8 cellular contexts compared by ENCODE assay signal in genomic region chr3:183253364-183253960, GRCh38. TPM values are rescaled to one million over a fixed set of nuclear protein-coding genes. Genes with fewer than 3 reads are reported as not detected.
DNase-seq lines count a peak whose midpoint lies in the region; ATAC-seq and TF ChIP-seq lines count a peak whose summit lies in the region.

No MANE protein-coding gene starts in this region.

- H3K36me3 Mint-ChIP-seq in activated naive CD8-positive, alpha-beta T cell treated with anti-CD3 and anti-CD28 coated beads, Interleukin-2, amount 10 ng/mL, durations not matched to agents 7 days and 5 days = no peaks in the 10 kb centered on the region

- no peak overlapping the region for H3K27ac Mint-ChIP-seq in activated naive CD8-positive, alpha-beta T cell treated with anti-CD3 and anti-CD28 coated beads, Interleukin-2, amount 10 ng/mL, durations not matched to agents 7 days and 5 days

- peaks cover 3% of the 10 kb centered on the region for H3K36me3 ChIP-seq in neutrophil

- TF ChIP-seq CTCF in neutrophil (IDR thresholded peaks at IDR 0.05) = no peak

- H3K27me3 ChIP-seq in neutrophil = no peaks in the 10 kb centered on the region

- H3K4me3 ChIP-seq in neutrophil (ENCODE audit: low read depth in 1 of 2, low read length in 1 of 2) = peak overlapping the region; percentile 74 to 98

- intact Hi-C loops in head of caudate nucleus (cut with DNase I) = no loop called here

- H3K27me3 Mint-ChIP-seq in activated naive CD8-positive, alpha-beta T cell treated with anti-CD3 and anti-CD28 coated beads, Interleukin-2, amount 10 ng/mL, durations not matched to agents 7 days and 5 days = peaks cover 21% of the 10 kb centered on the region

- DNase-seq in NCI-H510A treated with DMSO at 0.1 percent for 48 hours (lab: John Stamatoyannopoulos, UW) (peak; percentile 67), NCI-H510A (lab: John Stamatoyannopoulos, UW) (no peak), NCI-H345 (lab: John Stamatoyannopoulos, UW) (peak; percentile 49), head of caudate nucleus (peak in 33 of 42 donors; percentile 22 to 78 (median 52))
- DNase-seq in activated naive CD8-positive, alpha-beta T cell treated with anti-CD3 and anti-CD28 coated beads, Interleukin-2, amount 10 ng/mL, durations not matched to agents 7 days and 5 days = peak; percentile 51

- POLR2A ChIA-PET in activated naive CD8-positive, alpha-beta T cell treated with anti-CD3 and anti-CD28 coated beads, Interleukin-2, amount 10 ng/mL, durations not matched to agents 7 days and 5 days (lab: Charles Lee) = no interaction called here

- ATAC-seq in activated naive CD8-positive, alpha-beta T cell treated with anti-CD3 and anti-CD28 coated beads, Interleukin-2, amount 10 ng/mL, durations not matched to agents 7 days and 5 days (ENCODE audit: low read depth) = peak; percentile 47
- no peak for ATAC-seq in HG03097 (IDR thresholded peaks at IDR 0.05; ENCODE audit: low FRiP score, unreplicated experiment)
- no peak for ATAC-seq in GM18867 (IDR thresholded peaks at IDR 0.05; ENCODE audit: unreplicated experiment)

- H3K9me3 ChIP-seq in neutrophil = no peaks in the 10 kb centered on the region

- peak overlapping the region; percentile 97 for H3K27ac ChIP-seq in neutrophil

- H3K4me3 Mint-ChIP-seq in activated naive CD8-positive, alpha-beta T cell treated with anti-CD3 and anti-CD28 coated beads, Interleukin-2, amount 10 ng/mL, durations not matched to agents 7 days and 5 days = peak overlapping the region; percentile 73

- H3K9me3 Mint-ChIP-seq in activated naive CD8-positive, alpha-beta T cell treated with anti-CD3 and anti-CD28 coated beads, Interleukin-2, amount 10 ng/mL, durations not matched to agents 7 days and 5 days = no peaks in the 10 kb centered on the region

- peaks cover 3% of the 10 kb centered on the region for H3K4me1 Mint-ChIP-seq in activated naive CD8-positive, alpha-beta T cell treated with anti-CD3 and anti-CD28 coated beads, Interleukin-2, amount 10 ng/mL, durations not matched to agents 7 days and 5 days

- H3K4me1 ChIP-seq in neutrophil (ENCODE audit: control insufficient read depth in 1 of 2, insufficient read depth in 1 of 2, low read depth in 1 of 2, low read length in 1 of 2) = peaks cover 15 to 32% of the 10 kb centered on the region in 2 experiments

RNA-seq across cellular contexts. Expression of gene B3GNT5, which starts 0.4 kb away (rescaled TPM):
- total RNA-seq in activated naive CD8-positive, alpha-beta T cell treated with anti-CD3 and anti-CD28 coated beads, Interleukin-2, amount 10 ng/mL, durations not matched to agents 7 days and 5 days = under 1 TPM; 0.61 to 0.79 TPM
